Comparison of ENCODE assay signal across 27 cellular contexts in genomic region chr2:140273958-140274357, GRCh38.
"Had no signal": no experiment of that assay in that cellular context is flagged by ENCODE, and none has a peak within 500 bp of the region (broad histone marks: within the 10 kb centered on the region; RNA-seq: fewer than 3 reads in every experiment).

No MANE protein-coding gene starts in this region.

- ATAC-seq: stimulated activated effector memory CD8-positive, alpha-beta T cell treated with anti-CD3 and anti-CD28 coated beads, Interleukin-12 subunit alpha, Interleukin-12 subunit beta, amount 100 ng/mL, for 72 hours; stimulated activated memory B cell treated with anti-CD40 and anti-IgM and Interleukin-4, amounts not matched to agents 10 μg/mL and 1 μg/mL and 100 μg/mL, for 72 hours; stimulated activated naive B cell treated with anti-CD40 and anti-IgM and Interleukin-4, amounts not matched to agents 10 μg/mL and 1 μg/mL and 100 μg/mL, for 72 hours; stimulated activated naive CD8-positive, alpha-beta T cell treated with anti-CD3 and anti-CD28 coated beads, Interleukin-15, amount 100 ng/mL, for 72 hours; stimulated activated naive CD8-positive, alpha-beta T cell treated with anti-CD3 and anti-CD28 coated beads, Interleukin-15, Interleukin-2, amounts not matched to agents 100 U/mL and 50 U/mL, for 24 hours; upper lobe of right lung had no signal

- H3K9me3 ChIP-seq: stomach, suprapubic skin, testis, thoracic aorta, thyroid gland, tibial artery, tibial nerve, transverse colon, upper lobe of left lung, upper lobe of right lung, uterus, vagina had no signal

- DNase-seq: stimulated activated CD4-positive, alpha-beta T cell treated with anti-CD3 and anti-CD28 coated beads, Interleukin-2, amount 100 ng/mL, for 48 hours; stimulated activated CD4-positive, alpha-beta T cell treated with anti-CD3 and anti-CD28 coated beads, Interleukin-4, amount 100 ng/mL, for 1 hour; stimulated activated CD4-positive, alpha-beta T cell treated with anti-CD3 and anti-CD28 coated beads, Interleukin-4, amount 100 ng/mL, for 24 hours; stimulated activated CD4-positive, alpha-beta T cell treated with anti-CD3 and anti-CD28 coated beads, Interleukin-4, amount 100 ng/mL, for 4 hours; stimulated activated CD8-positive, alpha-beta memory T cell treated with anti-CD3 and anti-CD28 coated beads, Interleukin-4, amount 100 ng/mL, for 48 hours; stimulated activated naive B cell treated with anti-CD40 and anti-IgM and Interleukin-4, amounts not matched to agents 10 μg/mL and 1 μg/mL and 100 μg/mL, for 72 hours; stimulated activated naive CD4-positive, alpha-beta T cell; stimulated activated naive CD4-positive, alpha-beta T cell treated with Interleukin-2 at 50 U/mL for 16 hours; stimulated activated naive CD8-positive, alpha-beta T cell treated with anti-CD3 and anti-CD28 coated beads, Interleukin-15, amount 100 ng/mL, for 72 hours; stimulated activated naive CD8-positive, alpha-beta T cell treated with anti-CD3 and anti-CD28 coated beads, Interleukin-15, Interleukin-2, amounts not matched to agents 100 U/mL and 50 U/mL, for 24 hours; stomach; substantia nigra; testis; thyroid gland; tibial artery; transverse colon; trophoblast cell; upper lobe of left lung; upper lobe of right lung; uterus had no signal

- H3K4me1 ChIP-seq: stomach, suprapubic skin, testis, thyroid gland, tibial artery, tibial nerve, transverse colon, upper lobe of left lung, upper lobe of right lung, uterus, vagina had no signal

- H3K27ac ChIP-seq: stomach, suprapubic skin, testis, thoracic aorta, thyroid gland, tibial artery, tibial nerve, transverse colon, upper lobe of left lung, upper lobe of right lung, uterus, vagina had no signal

- H3K36me3 ChIP-seq: stomach, suprapubic skin, thoracic aorta, thyroid gland, tibial artery, tibial nerve, transverse colon, upper lobe of left lung, upper lobe of right lung, uterus, vagina had no signal

- H3K4me3 ChIP-seq: stomach, suprapubic skin, testis, thoracic aorta, thyroid gland, tibial artery, tibial nerve, transverse colon, upper lobe of left lung, upper lobe of right lung, uterus, vagina had no signal

- FAIRE-seq: urothelium cell line had no signal

- H3K27me3 ChIP-seq: stomach, suprapubic skin, testis, thyroid gland, tibial artery, tibial nerve, transverse colon, upper lobe of left lung, upper lobe of right lung, uterus, vagina had no signal
